In the genomic region with DNA sequence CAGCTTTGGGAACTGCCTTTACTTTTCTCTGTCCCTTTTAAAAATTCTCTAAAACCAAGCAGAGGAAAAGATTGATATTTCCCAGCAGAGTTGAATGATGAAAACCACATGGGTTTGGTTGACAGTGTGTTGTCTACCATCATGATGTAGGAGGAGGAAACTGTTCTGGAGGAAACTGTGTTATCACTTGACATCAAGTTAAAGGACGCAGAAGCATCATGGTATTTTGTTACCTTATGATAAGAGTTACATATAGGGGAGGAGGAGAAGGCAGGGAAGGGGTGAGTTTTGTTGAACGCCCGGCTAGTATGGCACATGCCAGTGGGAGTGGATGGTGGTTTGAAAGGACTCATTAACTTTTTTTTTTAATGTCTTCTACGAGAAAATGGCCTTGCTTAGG, we compare ENCODE assay signal across 8 cellular contexts. TPM values are rescaled to one million over a fixed set of nuclear protein-coding genes. Genes with fewer than 3 reads are reported as not detected.
DNase-seq lines count a peak whose midpoint lies in the region; ATAC-seq and TF ChIP-seq lines count a peak whose summit lies in the region.

No MANE protein-coding gene starts in this region.

- no peaks in the 10 kb centered on the region for H3K9me3 Mint-ChIP-seq in activated T-cell treated with anti-CD3 and anti-CD28 coated beads, Interleukin-2, amount 50 U/mL, for 4 hours
- H3K9me3 Mint-ChIP-seq in activated CD8-positive, alpha-beta T cell treated with anti-CD3 and anti-CD28 coated beads, Interleukin-2, amount 10 ng/mL, durations not matched to agents 7 days and 5 days (ENCODE audit: insufficient read depth): no peaks in the 10 kb centered on the region

- H3K27ac Mint-ChIP-seq in activated CD8-positive, alpha-beta T cell treated with anti-CD3 and anti-CD28 coated beads, Interleukin-2, amount 10 ng/mL, durations not matched to agents 7 days and 5 days: no peak overlapping the region

- H3K27me3 ChIP-seq in left lung (no peaks in the 10 kb centered on the region), thyroid gland (no peaks in the 10 kb centered on the region)

- peak overlapping the region; percentile 74 for H3K4me3 Mint-ChIP-seq in activated T-cell treated with anti-CD3 and anti-CD28 coated beads, Interleukin-2, amount 50 U/mL, for 4 hours
- H3K4me3 Mint-ChIP-seq in activated CD8-positive, alpha-beta T cell treated with anti-CD3 and anti-CD28 coated beads, Interleukin-2, amount 10 ng/mL, durations not matched to agents 7 days and 5 days: peak overlapping the region; percentile 76

- peaks cover 17% of the 10 kb centered on the region for H3K27me3 Mint-ChIP-seq in activated T-cell treated with anti-CD3 and anti-CD28 coated beads, Interleukin-2, amount 50 U/mL, for 4 hours (ENCODE audit: low read depth)
- peaks cover 25% of the 10 kb centered on the region for H3K27me3 Mint-ChIP-seq in activated CD8-positive, alpha-beta T cell treated with anti-CD3 and anti-CD28 coated beads, Interleukin-2, amount 10 ng/mL, durations not matched to agents 7 days and 5 days (ENCODE audit: low read depth)

- peaks cover 0 to 6% of the 10 kb centered on the region in 2 donors for H3K4me1 ChIP-seq in left lung
- H3K4me1 ChIP-seq in thyroid gland: peaks cover 2 to 6% of the 10 kb centered on the region in 2 donors

- H3K27ac ChIP-seq in left lung (peak overlapping the region; percentile 82 to 88), thyroid gland (peak overlapping the region; percentile 86 to 96 (median 94))

- CTCF ChIA-PET in activated CD8-positive, alpha-beta T cell treated with anti-CD3 and anti-CD28 coated beads, Interleukin-2, amount 10 ng/mL, durations not matched to agents 7 days and 5 days (lab: Charles Lee): no interaction called here

- WGBS in thyroid gland, 2 donors: 59 to 69% methylated on average over 4 of the region's 4 CpGs

- no peak for DNase-seq in activated T-cell treated with anti-CD3 and anti-CD28 coated beads, Interleukin-2, amount 50 U/mL, for 4 hours
- DNase-seq in activated T-cell treated with anti-CD3 and anti-CD28 coated beads, Interleukin-2, amount 50 U/mL, for 1 hour: no peak
- DNase-seq in activated CD8-positive, alpha-beta T cell treated with anti-CD3 and anti-CD28 coated beads, Interleukin-2, amount 10 ng/mL, durations not matched to agents 7 days and 5 days: no peak
- DNase-seq in left lung (no peak), thyroid gland (no peak), H4 (ENCODE audit: low spot score) (no peak)
- no peak for DNase-seq in activated CD4-positive, CD25-positive, alpha-beta regulatory T cell (lab: John Stamatoyannopoulos, UW)

- TF ChIP-seq CTCF in left lung (IDR thresholded peaks at IDR 0.05) (no peak), thyroid gland (IDR thresholded peaks at IDR 0.05) (no peak)

- no peaks in the 10 kb centered on the region for H3K9me3 ChIP-seq in left lung
- no peaks in the 10 kb centered on the region for H3K9me3 ChIP-seq in thyroid gland

- peaks cover 8% of the 10 kb centered on the region for H3K4me1 Mint-ChIP-seq in activated T-cell treated with anti-CD3 and anti-CD28 coated beads, Interleukin-2, amount 50 U/mL, for 4 hours (ENCODE audit: low read depth)
- H3K4me1 Mint-ChIP-seq in activated CD8-positive, alpha-beta T cell treated with anti-CD3 and anti-CD28 coated beads, Interleukin-2, amount 10 ng/mL, durations not matched to agents 7 days and 5 days (ENCODE audit: low read depth): peaks cover 8% of the 10 kb centered on the region

- no peaks in the 10 kb centered on the region for H3K36me3 ChIP-seq in left lung
- H3K36me3 ChIP-seq in thyroid gland: no peaks in the 10 kb centered on the region

- peak overlapping the region; percentile 58 to 62 for H3K4me3 ChIP-seq in left lung
- H3K4me3 ChIP-seq in thyroid gland (replicated peaks in 1 of 3): peak overlapping the region in 1 of 3 donors; percentile 53

- H3K36me3 Mint-ChIP-seq in activated T-cell treated with anti-CD3 and anti-CD28 coated beads, Interleukin-2, amount 50 U/mL, for 4 hours (ENCODE audit: insufficient read depth): no peaks in the 10 kb centered on the region
- no peaks in the 10 kb centered on the region for H3K36me3 Mint-ChIP-seq in activated CD8-positive, alpha-beta T cell treated with anti-CD3 and anti-CD28 coated beads, Interleukin-2, amount 10 ng/mL, durations not matched to agents 7 days and 5 days (ENCODE audit: low read depth)

- TF ChIP-seq POLR2A in thyroid gland (IDR thresholded peaks at IDR 0.05): no peak

- ATAC-seq in activated T-cell treated with anti-CD3 and anti-CD28 coated beads, Interleukin-2, amount 50 U/mL, for 4 hours: no peak
- no peak for ATAC-seq in activated CD8-positive, alpha-beta T cell treated with anti-CD3 and anti-CD28 coated beads, Interleukin-2, amount 10 ng/mL, durations not matched to agents 7 days and 5 days
- no peak for ATAC-seq in left lung
- no peak for ATAC-seq in HG03159 (IDR thresholded peaks at IDR 0.05; ENCODE audit: unreplicated experiment)

- POLR2A ChIA-PET in activated CD8-positive, alpha-beta T cell treated with anti-CD3 and anti-CD28 coated beads, Interleukin-2, amount 10 ng/mL, durations not matched to agents 7 days and 5 days (lab: Charles Lee): no interaction called here

- intact Hi-C loops in left lung (cut with DNase I) (no loop called here), thyroid gland (cut with DNase I) (loop anchor here (5.0 kb wide), 1 partner anchor 43 kb away; no protein-coding TSS in a partner anchor)

RNA-seq across cellular contexts. Expression of a gene that starts 0.9 kb away (rescaled TPM):
- under 1 TPM in 2 of 3 donors, not detected in 1; 0.08 to 0.15 TPM for total RNA-seq in activated T-cell treated with anti-CD3 and anti-CD28 coated beads, Interleukin-2, amount 50 U/mL, for 4 hours
- total RNA-seq in activated CD8-positive, alpha-beta T cell treated with anti-CD3 and anti-CD28 coated beads, Interleukin-2, amount 10 ng/mL, durations not matched to agents 7 days and 5 days: not detected
- total RNA-seq in left lung (1 to 10 TPM; 1.8 to 2.7 TPM), thyroid gland (1 to 10 TPM; 2.1 to 6.0 (median 4.8) TPM)
- total RNA-seq in H4 (2014; rRNA removed; shearing (Covaris generic)): 2.6 and 2.8 TPM in 2 replicates
